9 cellular contexts compared by ENCODE assay signal in the genomic region with DNA sequence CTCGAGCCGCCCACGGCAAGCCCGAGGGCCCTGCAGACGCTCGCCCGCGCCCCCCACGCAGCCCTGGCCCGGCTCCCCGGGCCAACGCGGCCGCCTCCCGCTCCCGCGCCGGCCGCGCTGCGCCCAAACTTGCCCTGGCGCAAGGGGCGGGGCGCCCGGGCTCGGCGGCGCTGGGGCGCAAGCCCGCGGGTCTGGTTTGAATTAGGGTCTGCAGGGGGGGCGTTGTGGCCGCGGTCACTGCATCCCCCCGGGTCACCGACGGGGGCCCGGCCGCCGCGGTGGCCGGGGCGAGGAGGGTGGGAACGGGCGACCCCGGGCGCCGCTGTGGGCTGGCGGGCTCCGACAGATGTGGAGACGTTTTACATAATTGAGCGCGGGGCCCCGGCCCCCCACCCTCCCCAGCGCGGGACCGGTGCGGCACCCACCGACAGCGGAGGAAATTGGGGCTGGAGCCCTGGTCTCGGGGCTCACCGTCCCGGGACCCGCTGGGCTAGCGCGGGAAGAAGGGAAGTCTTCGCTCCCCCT. TPM values are rescaled to one million over a fixed set of nuclear protein-coding genes. Genes with fewer than 3 reads are reported as not detected.
A peak's percentile ranks its signal among the peaks of the same experiment; 100 is the strongest.
DNase-seq lines count a peak whose midpoint lies in the region; ATAC-seq, FAIRE-seq and TF ChIP-seq lines count a peak whose summit lies in the region.
"Had no signal": no experiment of that assay in that cellular context is flagged by ENCODE, and none has a peak within 500 bp of the region (broad histone marks: within the 10 kb centered on the region; RNA-seq: fewer than 3 reads in every experiment).

No MANE protein-coding gene starts in this region.

- peak overlapping the region; percentile 95 for H3K4me3 ChIP-seq in A549
- peak overlapping the region; percentile 63 for H3K4me3 ChIP-seq in NT2/D1 (ENCODE audit: insufficient read length, low read depth)
- H3K4me3 ChIP-seq in fibroblast of villous mesenchyme (ENCODE audit: low read depth, low read length): peak overlapping the region; percentile 66
- peak overlapping the region; percentile 62 to 68 (median 64) for H3K4me3 ChIP-seq in gastrocnemius medialis

- intact Hi-C loops in gastrocnemius medialis (cut with DNase I; ENCODE audit: low total_unique reads): loop anchor here (10.0 kb wide), 1 partner anchor 79 kb away; no protein-coding TSS in a partner anchor
- intact Hi-C loops in activated CD4-positive, alpha-beta T cell treated with anti-CD3 and anti-CD28 coated beads, Interleukin-2, amount 10 ng/mL, durations not matched to agents 24 days and 14 days (cut with micrococcal nuclease): no loop called here

- in situ Hi-C loops in gastrocnemius medialis (cut with MboI; ENCODE audit: low sequenced_read_pairs in 4 of 4): no loop called here

- peaks cover 13% of the 10 kb centered on the region for H3K27me3 ChIP-seq in NT2/D1 (ENCODE audit: insufficient read depth, insufficient read length)
- peaks cover 14 to 21% (median 19%) of the 10 kb centered on the region in 3 donors for H3K27me3 ChIP-seq in gastrocnemius medialis

- CTCF ChIA-PET in A549 (lab: Yijun Ruan, JAX): interaction anchor here (0.5 to 14.6 kb wide), 31 partner anchors 8 to 256 kb away, joined by 3 to 202 read pairs (median 9); no protein-coding TSS in a partner anchor

- no peaks in the 10 kb centered on the region for H3K36me3 Mint-ChIP-seq in activated CD4-positive, alpha-beta T cell treated with anti-CD3 and anti-CD28 coated beads, Interleukin-2, amount 10 ng/mL, durations not matched to agents 24 days and 14 days (ENCODE audit: low read depth)
- H3K36me3 Mint-ChIP-seq: brain had no signal

- peak overlapping the region; percentile 96 to 97 for H3K27ac ChIP-seq in A549
- H3K27ac ChIP-seq in gastrocnemius medialis: no peak overlapping the region

- H3K4me1 Mint-ChIP-seq in activated CD4-positive, alpha-beta T cell treated with anti-CD3 and anti-CD28 coated beads, Interleukin-2, amount 10 ng/mL, durations not matched to agents 24 days and 14 days: peaks cover 5% of the 10 kb centered on the region

- TF ChIP-seq EP300 in A549 (IDR thresholded peaks at IDR 0.05): no peak

- no peak overlapping the region for H3K27ac Mint-ChIP-seq in activated CD4-positive, alpha-beta T cell treated with anti-CD3 and anti-CD28 coated beads, Interleukin-2, amount 10 ng/mL, durations not matched to agents 24 days and 14 days

- H3K4me1 ChIP-seq in A549 (peaks cover 42% of the 10 kb centered on the region), NT2/D1 (ENCODE audit: insufficient read depth, insufficient read length) (peaks cover 6% of the 10 kb centered on the region), gastrocnemius medialis (peaks cover 0 to 8% of the 10 kb centered on the region in 2 donors)

- no peaks in the 10 kb centered on the region for H3K9me3 Mint-ChIP-seq in activated CD4-positive, alpha-beta T cell treated with anti-CD3 and anti-CD28 coated beads, Interleukin-2, amount 10 ng/mL, durations not matched to agents 24 days and 14 days

- no peak overlapping the region for H3K4me3 Mint-ChIP-seq in activated CD4-positive, alpha-beta T cell treated with anti-CD3 and anti-CD28 coated beads, Interleukin-2, amount 10 ng/mL, durations not matched to agents 24 days and 14 days

- ATAC-seq in A549 (peak; percentile 24 to 42), GM21390 (IDR thresholded peaks at IDR 0.05; ENCODE audit: unreplicated experiment) (peak; percentile 31), gastrocnemius medialis (peak; percentile 34 to 39)

- H3K9me3 ChIP-seq in A549 (no peaks in the 10 kb centered on the region), NT2/D1 (ENCODE audit: insufficient read depth, low read length) (no peaks in the 10 kb centered on the region), gastrocnemius medialis (no peaks in the 10 kb centered on the region)

- FAIRE-seq in A549 (lab: Jason Lieb, UNC): no peak

- TF ChIP-seq POLR2A in A549 (IDR thresholded peaks at IDR 0.05; ENCODE audit: low read length) (no peak; the same call in 1 of the 2 replicates), gastrocnemius medialis (IDR thresholded peaks at IDR 0.05) (no peak)

- H3K36me3 ChIP-seq in NT2/D1 (ENCODE audit: insufficient read depth, insufficient read length, low read length) (peaks cover 14% of the 10 kb centered on the region), gastrocnemius medialis (no peaks in the 10 kb centered on the region)

- H3K27me3 Mint-ChIP-seq in activated CD4-positive, alpha-beta T cell treated with anti-CD3 and anti-CD28 coated beads, Interleukin-2, amount 10 ng/mL, durations not matched to agents 24 days and 14 days: peaks cover 58% of the 10 kb centered on the region

- DNase-seq in A549 (ENCODE audit: low read depth in 1 of 2, low spot score in 1 of 2): no peak
- no peak for DNase-seq in NT2/D1 (ENCODE audit: low read depth, low spot score)
- no peak for DNase-seq in fibroblast of villous mesenchyme (ENCODE audit: low read depth)
- DNase-seq in gastrocnemius medialis: no peak
- no peak for DNase-seq in cortex of kidney (lab: John Stamatoyannopoulos, UW)
- no peak for DNase-seq in effector CD4-positive, alpha-beta T cell
- no peak for DNase-seq in activated CD4-positive, alpha-beta T cell treated with anti-CD3 and anti-CD28 coated beads, Interleukin-2, amount 10 ng/mL, durations not matched to agents 24 days and 14 days

- 0% methylated on average over 12 of the region's 67 CpGs for WGBS in A549 (ENCODE audit: missing lambda C conversion rate)

- POLR2A ChIA-PET in A549 (lab: Yijun Ruan, JAX): interaction anchor here (0.9 to 2.6 kb wide), 11 partner anchors 10 to 173 kb away, joined by 3 to 15 read pairs (median 4); a partner anchor contains a TSS

- TF ChIP-seq RAD21 in A549 (conservative IDR thresholded peaks at IDR 0.05 in 1 of 2, IDR thresholded peaks at IDR 0.05 in 1 of 2): no peak

- H3K9ac ChIP-seq in NT2/D1 (ENCODE audit: insufficient read length, low read depth): peak overlapping the region; percentile 85

- TF ChIP-seq CTCF in A549 (IDR thresholded peaks at IDR 0.05) (no peak), fibroblast of villous mesenchyme (IDR thresholded peaks at IDR 0.05; ENCODE audit: insufficient read depth, low read depth, low read length) (no peak), gastrocnemius medialis (IDR thresholded peaks at IDR 0.05 in 4 of 5, conservative IDR thresholded peaks at IDR 0.05 in 1 of 5) (no peak)

- peak overlapping the region; percentile 80 for H3K4me2 ChIP-seq in A549

TF ChIP-seq in A549, 52 proteins besides CTCF, POLR2A, EP300 and RAD21:
- TF ChIP-seq, protein P1, sequence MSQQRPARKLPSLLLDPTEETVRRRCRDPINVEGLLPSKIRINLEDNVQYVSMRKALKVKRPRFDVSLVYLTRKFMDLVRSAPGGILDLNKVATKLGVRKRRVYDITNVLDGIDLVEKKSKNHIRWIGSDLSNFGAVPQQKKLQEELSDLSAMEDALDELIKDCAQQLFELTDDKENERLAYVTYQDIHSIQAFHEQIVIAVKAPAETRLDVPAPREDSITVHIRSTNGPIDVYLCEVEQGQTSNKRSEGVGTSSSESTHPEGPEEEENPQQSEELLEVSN (IDR thresholded peaks at IDR 0.05; ENCODE audit: borderline replicate concordance, low read depth): peak; percentile 87; the same call in 1 of the 2 replicates
- TF ChIP-seq HDAC2 (IDR thresholded peaks at IDR 0.05) (no peak), RNF2 (IDR thresholded peaks at IDR 0.05; ENCODE audit: borderline replicate concordance, low read depth) (peak; percentile 81; the same call in 1 of the 2 replicates), HOXB13 (CRISPR knock-in tag; IDR thresholded peaks at IDR 0.05; ENCODE audit: low read depth) (no peak), MYC (IDR thresholded peaks at IDR 0.05; ENCODE audit: borderline replicate concordance, low read length) (peak; percentile 43; the same call in 1 of the 2 replicates)
- TF ChIP-seq, protein P2, sequence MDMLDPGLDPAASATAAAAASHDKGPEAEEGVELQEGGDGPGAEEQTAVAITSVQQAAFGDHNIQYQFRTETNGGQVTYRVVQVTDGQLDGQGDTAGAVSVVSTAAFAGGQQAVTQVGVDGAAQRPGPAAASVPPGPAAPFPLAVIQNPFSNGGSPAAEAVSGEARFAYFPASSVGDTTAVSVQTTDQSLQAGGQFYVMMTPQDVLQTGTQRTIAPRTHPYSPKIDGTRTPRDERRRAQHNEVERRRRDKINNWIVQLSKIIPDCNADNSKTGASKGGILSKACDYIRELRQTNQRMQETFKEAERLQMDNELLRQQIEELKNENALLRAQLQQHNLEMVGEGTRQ (IDR thresholded peaks at IDR 0.05): no peak
- TF ChIP-seq, protein P3, sequence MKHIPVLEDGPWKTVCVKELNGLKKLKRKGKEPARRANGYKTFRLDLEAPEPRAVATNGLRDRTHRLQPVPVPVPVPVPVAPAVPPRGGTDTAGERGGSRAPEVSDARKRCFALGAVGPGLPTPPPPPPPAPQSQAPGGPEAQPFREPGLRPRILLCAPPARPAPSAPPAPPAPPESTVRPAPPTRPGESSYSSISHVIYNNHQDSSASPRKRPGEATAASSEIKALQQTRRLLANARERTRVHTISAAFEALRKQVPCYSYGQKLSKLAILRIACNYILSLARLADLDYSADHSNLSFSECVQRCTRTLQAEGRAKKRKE (CRISPR knock-in tag; IDR thresholded peaks at IDR 0.05; ENCODE audit: low read depth): peak; percentile 48; the same call in 1 of the 2 replicates

RNA-seq across cellular contexts. Expression of a gene that starts 0.7 kb away (rescaled TPM):
- polyA plus RNA-seq in A549 (2011; rRNA removed): 97.1 and 116 TPM in 2 replicates
- 123 and 215 TPM in 2 replicates for polyA plus RNA-seq in A549 (2012; cell fraction: cytosol; rRNA removed)
- polyA plus RNA-seq in A549 (2012; cell fraction: nucleus; rRNA removed): 279 and 455 TPM in 2 replicates
- 157 to 171 TPM (median 166 TPM) in 3 replicates for polyA plus RNA-seq in A549 (2017; fragmentation: RNase III; extraction: RNeasy Plus Mini Kit Qiagen cat#74134 plus additional on column Dnase treatment)
- 92.8 and 113 TPM in 2 replicates for polyA minus RNA-seq in A549 (2011; rRNA and poly(A)+ RNA removed)
- 68.0 and 110 TPM in 2 replicates for total RNA-seq in fibroblast of villous mesenchyme
- 1 to 10 TPM in 2 of 4 donors, under 1 TPM in 1, not detected in 1; 0.41 to 1.2 (median 1.2) TPM for total RNA-seq in gastrocnemius medialis
- total RNA-seq in activated CD4-positive, alpha-beta T cell treated with anti-CD3 and anti-CD28 coated beads, Interleukin-2, amount 10 ng/mL, durations not matched to agents 24 days and 14 days: 0.63 and 1.1 TPM in 2 replicates

Comparison
In these comparisons a context has a peak if more than half of its experiments do, and no peak if none do; other contexts are left out.
1. H3K27ac ChIP-seq: peak in A549 (2 of 2); none in gastrocnemius medialis (0 of 4).
2. RNA of a gene that starts 0.7 kb away (total RNA-seq): 68.0 to 110 TPM in fibroblast of villous mesenchyme; 0.41 to 1.2 TPM in gastrocnemius medialis and 0.63 to 1.1 TPM in activated CD4-positive, alpha-beta T cell treated with anti-CD3 and anti-CD28 coated beads, Interleukin-2, amount 10 ng/mL, durations not matched to agents 24 days and 14 days; every median in the first group is over 10 times any median in the second.
3. Peak in every context shown above with its lines, with median percentiles within 50 percentile points of each other: ATAC-seq and H3K4me3 ChIP-seq.